ENCODE assay signal across 8 cellular contexts in genomic region chr16:12573730-12574383, GRCh38.
A peak's percentile ranks its signal among the peaks of the same experiment; 100 is the strongest.
DNase-seq lines count a peak whose midpoint lies in the region; ATAC-seq and TF ChIP-seq lines count a peak whose summit lies in the region.

No MANE protein-coding gene starts in this region.

- H3K27me3 ChIP-seq in Peyer's patch = no peaks in the 10 kb centered on the region
- H3K27me3 ChIP-seq in psoas muscle (ENCODE audit: insufficient read depth in 3 of 3, low read length in 2 of 3) = no peaks in the 10 kb centered on the region

- no peaks in the 10 kb centered on the region for H3K36me3 ChIP-seq in Peyer's patch
- H3K36me3 ChIP-seq in psoas muscle (ENCODE audit: insufficient read depth in 1 of 2, low read depth in 1 of 2) = no peaks in the 10 kb centered on the region

- DNase-seq in AG08395 (ENCODE audit: low spot score) = peak; percentile 59
- peak; percentile 81 for DNase-seq in GM20000 (ENCODE audit: low spot score)
- DNase-seq in Peyer's patch = peak in 2 of 3 donors; percentile 70 to 84
- peak; percentile 82 to 87 for DNase-seq in activated T-cell treated with anti-CD3 and anti-CD28 coated beads, Interleukin-2, amount 50 U/mL, for 48 hours
- DNase-seq in glomerular visceral epithelial cell (ENCODE audit: extremely low spot score) = peak; percentile 52
- no peak for DNase-seq in psoas muscle
- DNase-seq in NCI-H128 (lab: John Stamatoyannopoulos, UW; ENCODE audit: unreplicated experiment) = no peak

- TF ChIP-seq POLR2A in Peyer's patch (IDR thresholded peaks at IDR 0.05) = no peak

- H3K4me3 ChIP-seq in Peyer's patch = no peak overlapping the region
- H3K4me3 ChIP-seq in psoas muscle = no peak overlapping the region

- intact Hi-C loops in psoas muscle (cut with DNase I) = loop anchor here in 1 of 2 donors (5.0 kb wide), 1 partner anchor 248 kb away; no protein-coding TSS in a partner anchor

- ATAC-seq in psoas muscle (no peak), GM18873 (IDR thresholded peaks at IDR 0.05; ENCODE audit: low FRiP score, unreplicated experiment) (no peak)

- H3K9me3 ChIP-seq in Peyer's patch (no peaks in the 10 kb centered on the region), psoas muscle (no peaks in the 10 kb centered on the region)

- no peak overlapping the region for H3K27ac ChIP-seq in Peyer's patch
- no peak overlapping the region for H3K27ac ChIP-seq in psoas muscle

- WGBS in psoas muscle, 3 donors = 44 to 55% (median 47%) methylated on average over 12 of the region's 12 CpGs

- TF ChIP-seq CTCF in GM20000 (IDR thresholded peaks at IDR 0.05; ENCODE audit: extremely low read depth, missing control alignments) (peak; percentile 48), Peyer's patch (IDR thresholded peaks at IDR 0.05) (peak in 5 of 6 experiments; percentile 10 to 71 (median 62)), psoas muscle (IDR thresholded peaks at IDR 0.05) (peak; percentile 30)

- no peaks in the 10 kb centered on the region for H3K4me1 ChIP-seq in Peyer's patch
- no peaks in the 10 kb centered on the region for H3K4me1 ChIP-seq in psoas muscle

Comparison
In these comparisons a context has a peak if more than half of its experiments do, and no peak if none do; other contexts are left out.
1. DNase-seq: peak in AG08395 (single experiment), GM20000 (single experiment), Peyer's patch (2 of 3), activated T-cell treated with anti-CD3 and anti-CD28 coated beads, Interleukin-2, amount 50 U/mL, for 48 hours (2 of 2) and glomerular visceral epithelial cell (single experiment); none in psoas muscle (0 of 2) and NCI-H128 (single experiment).
2. Peak in every context shown above with its lines, with median percentiles within 50 percentile points of each other: CTCF ChIP-seq.